Comparison of ENCODE assay signal across 33 cellular contexts in genomic region chr2:228644199-228644598, GRCh38.
"Had no signal": no experiment of that assay in that cellular context is flagged by ENCODE, and none has a peak within 500 bp of the region (broad histone marks: within the 10 kb centered on the region; RNA-seq: fewer than 3 reads in every experiment).

No MANE protein-coding gene starts in this region.

- DNase-seq: Kasumi-1, KBM-7, KG1, MG63, MM.1S, MV-4-11, NCI-H1048, NCI-H1092, NCI-H1092 treated with DMSO at 0.1 percent for 48 hours, NCI-H1105, NCI-H1105 treated with DMSO at 0.1 percent for 48 hours, NCI-H1417, NCI-H1417 treated with DMSO at 0.1 percent for 48 hours, NCI-H1436, NCI-H1436 treated with DMSO at 0.1 percent for 48 hours, NCI-H1694, NCI-H1694 treated with DMSO at 0.1 percent for 48 hours, NCI-H187, NCI-H187 treated with DMSO at 0.1 percent for 48 hours, NCI-H1930, NCI-H2029, NCI-H2029 treated with DMSO at 0.1 percent for 48 hours, NCI-H2081, NCI-H2081 treated with DMSO at 0.1 percent for 48 hours, NCI-H2107, NCI-H2171, NCI-H2171 treated with DMSO at 0.1 percent for 48 hours, NCI-H2227 treated with DMSO at 0.1 percent for 48 hours, NCI-H226, NCI-H345, NCI-H446, NCI-H446 treated with DMSO at 0.1 percent for 48 hours had no signal

- H3K9ac ChIP-seq: KMS-11 had no signal

- H3K4me3 ChIP-seq: MG63 had no signal

- H3K27me3 ChIP-seq: MG63 had no signal

- H3K4me2 ChIP-seq: KMS-11 had no signal

- H3K27ac ChIP-seq: KMS-11 had no signal

- H3K36me3 ChIP-seq: MG63 had no signal

- H3K9me3 ChIP-seq: MG63 had no signal
